In genomic region chr13:19587635-19588300, GRCh38 we compare ENCODE assay signal across 8 cellular contexts. TPM values are rescaled to one million over a fixed set of nuclear protein-coding genes. Genes with fewer than 3 reads are reported as not detected.
DNase-seq lines count a peak whose midpoint lies in the region; FAIRE-seq and TF ChIP-seq lines count a peak whose summit lies in the region.

No MANE protein-coding gene starts in this region.

- in situ Hi-C loops in ACHN (cut with HindIII; ENCODE audit: low pct_ligation_motif_present, low pct_unique_long_range_greater_than_20kb, low sequenced_read_pairs), result no loop called here

- H2AFZ ChIP-seq in KMS-11 (ENCODE audit: low read depth), result peak overlapping the region; percentile 27

- H3K36me3 ChIP-seq in KMS-11 (ENCODE audit: insufficient read depth), result no peaks in the 10 kb centered on the region

- no peak overlapping the region for H3K4me2 ChIP-seq in KMS-11

- H3K27me3 ChIP-seq in KMS-11 (ENCODE audit: insufficient read depth, low read depth), result no peaks in the 10 kb centered on the region

- H3K79me2 ChIP-seq in KMS-11 (ENCODE audit: insufficient read depth, low read depth), result no peaks in the 10 kb centered on the region

- no peak overlapping the region for H3K4me3 ChIP-seq in KMS-11 (IDR thresholded peaks at IDR 0.05; ENCODE audit: insufficient read depth, low read depth, low read length)

- no peak overlapping the region for H3K9ac ChIP-seq in KMS-11

- no peak overlapping the region for H3K27ac ChIP-seq in KMS-11

- H4K20me1 ChIP-seq in KMS-11 (ENCODE audit: insufficient read depth), result no peaks in the 10 kb centered on the region

- TF ChIP-seq CTCF in KMS-11 (conservative IDR thresholded peaks at IDR 0.05; ENCODE audit: low read depth, low read length), result peak; percentile 73

- peaks cover 3% of the 10 kb centered on the region for H3K4me1 ChIP-seq in KMS-11 (ENCODE audit: low read depth, poor library complexity, severe bottlenecking)

- DNase-seq in ACHN (peak; percentile 55), GDM1 (lab: John Stamatoyannopoulos, UW) (peak; percentile 73), H4 (ENCODE audit: low spot score) (peak; percentile 9), fibroblast of peridontal ligament (ENCODE audit: extremely low read depth) (peak; percentile 49), retina (peak; percentile 31), middle frontal gyrus (ENCODE audit: extremely low spot score, low spot score) (no peak)

- peak; percentile 69 for FAIRE-seq in TTC549 (lab: Jason Lieb, UNC)

RNA-seq across cellular contexts. Expression of gene TPTE2, which starts 26.4 kb away (rescaled TPM):
- not detected in 2 replicates for total RNA-seq in H4 (2014; rRNA removed; shearing (Covaris generic))

RNA-seq across cellular contexts. Expression of gene MPHOSPH8, which starts 45.7 kb away (rescaled TPM):
- total RNA-seq in H4 (2014; rRNA removed; shearing (Covaris generic)), result 4.8 and 5.7 TPM in 2 replicates
